Comparison of ENCODE assay signal across 8 cellular contexts in genomic region chr4:177554966-177555574, GRCh38.
A peak's percentile ranks its signal among the peaks of the same experiment; 100 is the strongest.
DNase-seq lines count a peak whose midpoint lies in the region; ATAC-seq and TF ChIP-seq lines count a peak whose summit lies in the region.

No MANE protein-coding gene starts in this region.

- H3K9me3 Mint-ChIP-seq in stimulated activated memory B cell treated with anti-CD40 and anti-IgM and Interleukin-4, amounts not matched to agents 10 μg/mL and 1 μg/mL and 100 μg/mL, for 72 hours, result no peaks in the 10 kb centered on the region

- no peak overlapping the region for H3K4me3 ChIP-seq in WERI-Rb-1 (ENCODE audit: low read depth, low read length)

- no peak overlapping the region for H3K27ac Mint-ChIP-seq in stimulated activated memory B cell treated with anti-CD40 and anti-IgM and Interleukin-4, amounts not matched to agents 10 μg/mL and 1 μg/mL and 100 μg/mL, for 72 hours

- H3K27me3 ChIP-seq in WERI-Rb-1 (ENCODE audit: insufficient read depth, low read depth, severe bottlenecking), result peaks cover 47% of the 10 kb centered on the region

- no peaks in the 10 kb centered on the region for H3K9me3 ChIP-seq in WERI-Rb-1 (ENCODE audit: severe bottlenecking)

- no peaks in the 10 kb centered on the region for H3K27me3 Mint-ChIP-seq in stimulated activated memory B cell treated with anti-CD40 and anti-IgM and Interleukin-4, amounts not matched to agents 10 μg/mL and 1 μg/mL and 100 μg/mL, for 72 hours

- peak; percentile 50 for TF ChIP-seq CTCF in WERI-Rb-1 (IDR thresholded peaks at IDR 0.05; ENCODE audit: low read depth, low read length)

- H3K4me1 Mint-ChIP-seq in stimulated activated memory B cell treated with anti-CD40 and anti-IgM and Interleukin-4, amounts not matched to agents 10 μg/mL and 1 μg/mL and 100 μg/mL, for 72 hours, result no peaks in the 10 kb centered on the region

- DNase-seq in activated T-cell treated with anti-CD3 and anti-CD28 coated beads, Interleukin-2, amount 50 U/mL, for 48 hours, result peak; percentile 28 to 35
- no peak for DNase-seq in activated T-cell treated with anti-CD3 and anti-CD28 coated beads for 4 hours
- DNase-seq in WERI-Rb-1, result no peak
- peak; percentile 30 for DNase-seq in iPS-NIHi7 (ENCODE audit: extremely low spot score)
- DNase-seq in sciatic nerve (ENCODE audit: low spot score), result no peak
- DNase-seq in NCI-H345 treated with DMSO at 0.1 percent for 48 hours (lab: John Stamatoyannopoulos, UW; ENCODE audit: unreplicated experiment), result no peak

- ATAC-seq in HG03159 (IDR thresholded peaks at IDR 0.05; ENCODE audit: unreplicated experiment) (peak; percentile 65), sciatic nerve (no peak)
- ATAC-seq in stimulated activated memory B cell treated with anti-CD40 and anti-IgM and Interleukin-4, amounts not matched to agents 10 μg/mL and 1 μg/mL and 100 μg/mL, for 72 hours, result no peak

- intact Hi-C loops in sciatic nerve (cut with DNase I), result no loop called here

- no peaks in the 10 kb centered on the region for H3K36me3 ChIP-seq in WERI-Rb-1

- no peak overlapping the region for H3K4me3 Mint-ChIP-seq in stimulated activated memory B cell treated with anti-CD40 and anti-IgM and Interleukin-4, amounts not matched to agents 10 μg/mL and 1 μg/mL and 100 μg/mL, for 72 hours

- H3K36me3 Mint-ChIP-seq in stimulated activated memory B cell treated with anti-CD40 and anti-IgM and Interleukin-4, amounts not matched to agents 10 μg/mL and 1 μg/mL and 100 μg/mL, for 72 hours, result no peaks in the 10 kb centered on the region

- H3K27ac ChIP-seq in WERI-Rb-1, result no peak overlapping the region

Comparison
In these comparisons a context has a peak if more than half of its experiments do, and no peak if none do; other contexts are left out.
1. DNase-seq: peak in activated T-cell treated with anti-CD3 and anti-CD28 coated beads, Interleukin-2, amount 50 U/mL, for 48 hours (2 of 2) and iPS-NIHi7 (single experiment); none in activated T-cell treated with anti-CD3 and anti-CD28 coated beads for 4 hours (single experiment), WERI-Rb-1 (single experiment), sciatic nerve (single experiment) and NCI-H345 treated with DMSO at 0.1 percent for 48 hours (single experiment).